In genomic region chr6:408599-409102, GRCh38 we compare ENCODE assay signal across 7 cellular contexts. TPM values are rescaled to one million over a fixed set of nuclear protein-coding genes. Genes with fewer than 3 reads are reported as not detected.
DNase-seq lines count a peak whose midpoint lies in the region; ATAC-seq, FAIRE-seq and TF ChIP-seq lines count a peak whose summit lies in the region.

No MANE protein-coding gene starts in this region.

- peaks cover 75% of the 10 kb centered on the region for H3K4me1 Mint-ChIP-seq in activated T-helper 2 cell treated with anti-CD3 and anti-CD28 coated beads, Interferon-gamma antibody, Interleukin-2, Interleukin-4, amounts not matched to agents 10 μg/mL and 5 μg/mL and 100 μg/mL, durations not matched to agents 14 hours and 24 hours and 36 hours (ENCODE audit: low read depth)

- DNase-seq in GM10266 (ENCODE audit: extremely low spot score) (no peak), LHCN-M2 (ENCODE audit: low read depth) (peak; percentile 67), iPS-NIHi11 (ENCODE audit: low spot score) (peak; percentile 66), urothelium cell line (ENCODE audit: low spot score) (peak; percentile 45), DMS114 treated with DMSO at 0.1 percent for 48 hours (lab: John Stamatoyannopoulos, UW; ENCODE audit: unreplicated experiment) (no peak)
- no peak for DNase-seq in activated T-helper 2 cell treated with anti-CD3 and anti-CD28 coated beads, Interferon-gamma antibody, Interleukin-2, Interleukin-4, amounts not matched to agents 10 μg/mL and 5 μg/mL and 100 μg/mL, durations not matched to agents 14 hours and 24 hours and 36 hours (ENCODE audit: low spot score)

- H3K9me3 Mint-ChIP-seq in activated T-helper 2 cell treated with anti-CD3 and anti-CD28 coated beads, Interferon-gamma antibody, Interleukin-2, Interleukin-4, amounts not matched to agents 10 μg/mL and 5 μg/mL and 100 μg/mL, durations not matched to agents 14 hours and 24 hours and 36 hours: no peaks in the 10 kb centered on the region

- peaks cover 99% of the 10 kb centered on the region for H3K36me3 Mint-ChIP-seq in activated T-helper 2 cell treated with anti-CD3 and anti-CD28 coated beads, Interferon-gamma antibody, Interleukin-2, Interleukin-4, amounts not matched to agents 10 μg/mL and 5 μg/mL and 100 μg/mL, durations not matched to agents 14 hours and 24 hours and 36 hours (ENCODE audit: low read depth)

- H3K4me3 Mint-ChIP-seq in activated T-helper 2 cell treated with anti-CD3 and anti-CD28 coated beads, Interferon-gamma antibody, Interleukin-2, Interleukin-4, amounts not matched to agents 10 μg/mL and 5 μg/mL and 100 μg/mL, durations not matched to agents 14 hours and 24 hours and 36 hours (ENCODE audit: low read depth): no peak overlapping the region

- no peaks in the 10 kb centered on the region for H3K27me3 Mint-ChIP-seq in activated T-helper 2 cell treated with anti-CD3 and anti-CD28 coated beads, Interferon-gamma antibody, Interleukin-2, Interleukin-4, amounts not matched to agents 10 μg/mL and 5 μg/mL and 100 μg/mL, durations not matched to agents 14 hours and 24 hours and 36 hours (ENCODE audit: low read depth)

- TF ChIP-seq CTCF in GM10266 (IDR thresholded peaks at IDR 0.05; ENCODE audit: control insufficient read depth, insufficient read depth, low read depth, missing control alignments): peak; percentile 7

- no peak for ATAC-seq in GM21786 (IDR thresholded peaks at IDR 0.05; ENCODE audit: unreplicated experiment)

- intact Hi-C loops in activated T-helper 2 cell treated with anti-CD3 and anti-CD28 coated beads, Interferon-gamma antibody, Interleukin-2, Interleukin-4, amounts not matched to agents 10 μg/mL and 5 μg/mL and 100 μg/mL, durations not matched to agents 14 hours and 24 hours and 36 hours (cut with micrococcal nuclease): no loop called here

- no peak for FAIRE-seq in urothelium cell line (lab: Jason Lieb, UNC)

- peak overlapping the region; percentile 57 for H3K27ac Mint-ChIP-seq in activated T-helper 2 cell treated with anti-CD3 and anti-CD28 coated beads, Interferon-gamma antibody, Interleukin-2, Interleukin-4, amounts not matched to agents 10 μg/mL and 5 μg/mL and 100 μg/mL, durations not matched to agents 14 hours and 24 hours and 36 hours

RNA-seq across cellular contexts. Expression of gene IRF4, which starts 17.1 kb away (rescaled TPM):
- not detected in 2 replicates for total RNA-seq in LHCN-M2 (2014; rRNA removed)
- not detected for polyA plus RNA-seq in LHCN-M2 (2012)
- 1,053 and 1,062 TPM in 2 replicates for total RNA-seq in activated T-helper 2 cell treated with anti-CD3 and anti-CD28 coated beads, Interferon-gamma antibody, Interleukin-2, Interleukin-4, amounts not matched to agents 10 μg/mL and 5 μg/mL and 100 μg/mL, durations not matched to agents 14 hours and 24 hours and 36 hours

Comparison
In these comparisons a context has a peak if more than half of its experiments do, and no peak if none do; other contexts are left out.
1. DNase-seq: peak in LHCN-M2 (single experiment), iPS-NIHi11 (single experiment) and urothelium cell line (single experiment); none in GM10266 (single experiment), activated T-helper 2 cell treated with anti-CD3 and anti-CD28 coated beads, Interferon-gamma antibody, Interleukin-2, Interleukin-4, amounts not matched to agents 10 μg/mL and 5 μg/mL and 100 μg/mL, durations not matched to agents 14 hours and 24 hours and 36 hours (single experiment) and DMS114 treated with DMSO at 0.1 percent for 48 hours (single experiment).
2. RNA of gene IRF4, which starts 17.1 kb away (total RNA-seq): 1,053 to 1,062 TPM in activated T-helper 2 cell treated with anti-CD3 and anti-CD28 coated beads, Interferon-gamma antibody, Interleukin-2, Interleukin-4, amounts not matched to agents 10 μg/mL and 5 μg/mL and 100 μg/mL, durations not matched to agents 14 hours and 24 hours and 36 hours; not detected in LHCN-M2; every median in the first group is over 1,000 times any median in the second.